In genomic region chr1:201222125-201222524, GRCh38 we compare ENCODE assay signal across 15 cellular contexts. TPM values are rescaled to one million over a fixed set of nuclear protein-coding genes. Genes with fewer than 3 reads are reported as not detected.
DNase-seq lines count a peak whose midpoint lies in the region; ATAC-seq, FAIRE-seq and TF ChIP-seq lines count a peak whose summit lies in the region.
"Had no signal": no experiment of that assay in that cellular context is flagged by ENCODE, and none has a peak within 500 bp of the region (broad histone marks: within the 10 kb centered on the region; RNA-seq: fewer than 3 reads in every experiment).

No MANE protein-coding gene starts in this region.

- no peaks in the 10 kb centered on the region for H3K79me1 ChIP-seq in neuronal stem cell (ENCODE audit: low read depth, low read length)

- H3K4me1 Mint-ChIP-seq in mesothelial cell of epicardium, result no peaks in the 10 kb centered on the region
- H3K4me1 Mint-ChIP-seq: activated CD4-positive, alpha-beta T cell treated with anti-CD3 and anti-CD28 coated beads for 36 hours; stimulated activated effector memory CD8-positive, alpha-beta T cell treated with anti-CD3 and anti-CD28 coated beads, Interleukin-12 subunit alpha, Interleukin-12 subunit beta, amount 100 ng/mL, for 72 hours had no signal

- H3K4me1 ChIP-seq in kidney (ENCODE audit: control insufficient read depth in 1 of 2, insufficient read depth in 1 of 2, low read depth in 1 of 2, low read length in 2 of 2) (no peaks in the 10 kb centered on the region), neuronal stem cell (ENCODE audit: control insufficient read depth in 2 of 2, insufficient read depth in 1 of 2, low read depth in 1 of 2, low read length in 2 of 2) (peaks cover 0 to 4% of the 10 kb centered on the region in 2 donors)
- H3K4me1 ChIP-seq: heart left ventricle had no signal

- no peak overlapping the region for H2BK120ac ChIP-seq in neuronal stem cell (ENCODE audit: low read depth, low read length)

- no peaks in the 10 kb centered on the region for H3K36me3 Mint-ChIP-seq in mesothelial cell of epicardium
- H3K36me3 Mint-ChIP-seq: stimulated activated effector memory CD8-positive, alpha-beta T cell treated with anti-CD3 and anti-CD28 coated beads, Interleukin-12 subunit alpha, Interleukin-12 subunit beta, amount 100 ng/mL, for 72 hours had no signal

- no peak overlapping the region for H2AFZ ChIP-seq in neuronal stem cell (ENCODE audit: low read length)

- H3K27me3 ChIP-seq in neuronal stem cell (ENCODE audit: control insufficient read depth in 3 of 3, insufficient read depth in 3 of 3, low read depth in 1 of 3, low read length in 3 of 3), result peaks cover 0 to 31% (median 0%) of the 10 kb centered on the region in 3 experiments
- H3K27me3 ChIP-seq: heart left ventricle had no signal

- no peaks in the 10 kb centered on the region for H3K9me3 Mint-ChIP-seq in mesothelial cell of epicardium
- H3K9me3 Mint-ChIP-seq: activated T-cell treated with anti-CD3 and anti-CD28 coated beads, Interleukin-2, amount 50 U/mL, for 4 hours; stimulated activated effector memory CD8-positive, alpha-beta T cell treated with anti-CD3 and anti-CD28 coated beads, Interleukin-12 subunit alpha, Interleukin-12 subunit beta, amount 100 ng/mL, for 72 hours; T-helper 2 cell treated with Interferon-gamma antibody and Interleukin-4, amounts not matched to agents 5 μg/mL and 100 μg/mL, for 36 hours had no signal

- no peak overlapping the region for H2BK12ac ChIP-seq in neuronal stem cell (ENCODE audit: low read length)

- H2BK5ac ChIP-seq in neuronal stem cell (ENCODE audit: low read length), result no peak overlapping the region

- H3K14ac ChIP-seq in neuronal stem cell (ENCODE audit: low read length), result peak overlapping the region; percentile 32

- no peak overlapping the region for H4K91ac ChIP-seq in neuronal stem cell (ENCODE audit: low read depth, low read length, poor library complexity)

- H3K27ac ChIP-seq in kidney (ENCODE audit: low read depth in 2 of 2, low read length in 2 of 2) (no peak overlapping the region), neuronal stem cell (replicated peaks; ENCODE audit: low read length) (no peak overlapping the region)
- H3K27ac ChIP-seq: heart left ventricle had no signal

- H3K27ac Mint-ChIP-seq in mesothelial cell of epicardium, result no peak overlapping the region
- H3K27ac Mint-ChIP-seq: activated CD4-positive, alpha-beta T cell treated with anti-CD3 and anti-CD28 coated beads for 36 hours; stimulated activated effector memory CD8-positive, alpha-beta T cell treated with anti-CD3 and anti-CD28 coated beads, Interleukin-12 subunit alpha, Interleukin-12 subunit beta, amount 100 ng/mL, for 72 hours; T-helper 2 cell treated with Interferon-gamma antibody and Interleukin-4, amounts not matched to agents 5 μg/mL and 100 μg/mL, for 36 hours had no signal

- no peak overlapping the region for H3K4ac ChIP-seq in neuronal stem cell (ENCODE audit: low read length)

- H2AK5ac ChIP-seq in neuronal stem cell (ENCODE audit: low read depth, low read length), result peak overlapping the region; percentile 88

- H3K9me3 ChIP-seq in kidney (ENCODE audit: control insufficient read depth in 1 of 2, low read length in 2 of 2), result no peaks in the 10 kb centered on the region
- no peaks in the 10 kb centered on the region for H3K9me3 ChIP-seq in neuronal stem cell (replicated peaks in 1 of 2; ENCODE audit: control insufficient read depth in 2 of 2, insufficient read depth in 1 of 2, low read depth in 1 of 2, low read length in 2 of 2)
- H3K9me3 ChIP-seq: heart left ventricle had no signal

- no peak overlapping the region for H3K23ac ChIP-seq in neuronal stem cell (ENCODE audit: low read depth, low read length, poor library complexity)

- intact Hi-C loops in kidney (cut with DNase I), result no loop called here

- no peak for ATAC-seq in GM21528 (IDR thresholded peaks at IDR 0.05; ENCODE audit: low FRiP score, unreplicated experiment)
- no peak for ATAC-seq in GM21526 (IDR thresholded peaks at IDR 0.05; ENCODE audit: low FRiP score, unreplicated experiment)

- no CpG with 5 or more reads among the region's 6 CpGs for WGBS in neuronal stem cell (ENCODE audit: extremely low coverage in 2 of 2, insufficient read length in 2 of 2, insufficient replicate concordance in 1 of 2), 2 donors

- no peak overlapping the region for H3K4me2 ChIP-seq in neuronal stem cell (ENCODE audit: insufficient read depth, low read length, poor library complexity, severe bottlenecking)

- FAIRE-seq in kidney (lab: Jason Lieb, UNC), result no peak

- no peak overlapping the region for H3K18ac ChIP-seq in neuronal stem cell (ENCODE audit: low read length)

- H2BK15ac ChIP-seq in neuronal stem cell (ENCODE audit: low read length), result peak overlapping the region; percentile 22

- no peaks in the 10 kb centered on the region for H3K36me3 ChIP-seq in kidney (ENCODE audit: control insufficient read depth in 1 of 2, insufficient read depth in 2 of 2, low read length in 2 of 2)
- H3K36me3 ChIP-seq in neuronal stem cell (replicated peaks in 1 of 2; ENCODE audit: control insufficient read depth in 2 of 2, insufficient read depth in 2 of 2, low read length in 2 of 2), result no peaks in the 10 kb centered on the region
- H3K36me3 ChIP-seq: heart left ventricle had no signal

- no peak for TF ChIP-seq CTCF in kidney (IDR thresholded peaks at IDR 0.05; ENCODE audit: borderline replicate concordance, extremely low read depth, insufficient read depth)
- TF ChIP-seq CTCF in mesothelial cell of epicardium (IDR thresholded peaks at IDR 0.05; ENCODE audit: unreplicated experiment), result no peak

- DNase-seq in ELF-1 (ENCODE audit: low read depth, low spot score), result peak; percentile 0
- peak; percentile 10 for DNase-seq in LoVo (ENCODE audit: low spot score)
- DNase-seq in kidney, result peak; percentile 9
- DNase-seq in neuronal stem cell (ENCODE audit: low spot score), result no peak
- no peak for DNase-seq in mesothelial cell of epicardium (ENCODE audit: low spot score in 2 of 2, unreplicated experiment in 2 of 2)

- H3K27me3 Mint-ChIP-seq in mesothelial cell of epicardium (ENCODE audit: low read depth), result no peaks in the 10 kb centered on the region
- H3K27me3 Mint-ChIP-seq: activated CD4-positive, alpha-beta T cell treated with anti-CD3 and anti-CD28 coated beads for 36 hours had no signal

- H3K9ac ChIP-seq in kidney (ENCODE audit: low read length in 2 of 2) (no peak overlapping the region), neuronal stem cell (ENCODE audit: low read depth, low read length, poor library complexity) (no peak overlapping the region)

- no peak overlapping the region for H3K4me3 Mint-ChIP-seq in mesothelial cell of epicardium
- H3K4me3 Mint-ChIP-seq: activated CD4-positive, alpha-beta T cell treated with anti-CD3 and anti-CD28 coated beads for 36 hours; activated T-cell treated with anti-CD3 and anti-CD28 coated beads, Interleukin-2, amount 50 U/mL, for 4 hours; stimulated activated effector memory CD8-positive, alpha-beta T cell treated with anti-CD3 and anti-CD28 coated beads, Interleukin-12 subunit alpha, Interleukin-12 subunit beta, amount 100 ng/mL, for 72 hours; T-helper 2 cell treated with Interferon-gamma antibody and Interleukin-4, amounts not matched to agents 5 μg/mL and 100 μg/mL, for 36 hours had no signal

- H3K4me3 ChIP-seq in kidney (ENCODE audit: low read length in 2 of 2) (no peak overlapping the region), neuronal stem cell (ENCODE audit: low read length in 2 of 2) (no peak overlapping the region)
- H3K4me3 ChIP-seq: heart left ventricle had no signal

- H4K8ac ChIP-seq in neuronal stem cell (ENCODE audit: low read depth, low read length), result no peak overlapping the region

RNA-seq across cellular contexts. Expression of gene IGFN1, which starts 31.5 kb away (rescaled TPM):
- total RNA-seq in kidney (2.8 TPM), mesothelial cell of epicardium (0.93 to 1.6 TPM (median 1.0 TPM) in 3 replicates)
- not detected for polyA plus RNA-seq in kidney (ENCODE audit: insufficient read depth, low read depth, low replicate concordance)
- polyA plus RNA-seq in neuronal stem cell (2013, experiment 1 of 2), result 0.15 TPM
- 0.12 TPM for polyA plus RNA-seq in neuronal stem cell (2013, experiment 2 of 2)
- total RNA-seq: activated CD4-positive, alpha-beta T cell treated with anti-CD3 and anti-CD28 coated beads for 36 hours; activated T-cell treated with anti-CD3 and anti-CD28 coated beads, Interleukin-2, amount 50 U/mL, for 4 hours; subcutaneous adipose tissue had no signal
- polyA plus RNA-seq: AG04450, keratinocyte had no signal

Comparison
In these comparisons a context has a peak if more than half of its experiments do, and no peak if none do; other contexts are left out.
1. DNase-seq: peak in ELF-1 (single experiment), LoVo (single experiment) and kidney (single experiment); none in neuronal stem cell (single experiment) and mesothelial cell of epicardium (0 of 2).